Comparison of ENCODE assay signal across 1 cellular context in genomic region chr16:28829747-28830146, GRCh38.
A peak's percentile ranks its signal among the peaks of the same experiment; 100 is the strongest.
TF ChIP-seq lines count a peak whose summit lies in the region.

No MANE protein-coding gene starts in this region.

TF ChIP-seq in K562, 482 proteins besides CTCF, POLR2A, EP300 and RAD21:
- TF ChIP-seq NR2C1 (IDR thresholded peaks at IDR 0.05), result no peak
- TF ChIP-seq NR2C1 (tag; IDR thresholded peaks at IDR 0.05), result no peak
- no peak for TF ChIP-seq STAT5B (CRISPR knock-in tag; IDR thresholded peaks at IDR 0.05)
- TF ChIP-seq POLR2G (IDR thresholded peaks at IDR 0.05; ENCODE audit: low read depth, low read length), result peak; percentile 71
- no peak for TF ChIP-seq TAF9B (IDR thresholded peaks at IDR 0.05; ENCODE audit: partially characterized antibody)
- no peak for TF ChIP-seq IRF2 (CRISPR knock-in tag; IDR thresholded peaks at IDR 0.05)
- TF ChIP-seq ZZZ3 (IDR thresholded peaks at IDR 0.05), result no peak
- no peak for TF ChIP-seq ZNF668 (CRISPR knock-in tag; IDR thresholded peaks at IDR 0.05)
- no peak for TF ChIP-seq DACH1 (IDR thresholded peaks at IDR 0.05; ENCODE audit: partially characterized antibody)
- no peak for TF ChIP-seq CTBP1 (IDR thresholded peaks at IDR 0.05; ENCODE audit: borderline replicate concordance)
- no peak for TF ChIP-seq MNT (conservative IDR thresholded peaks at IDR 0.05)
- no peak for TF ChIP-seq ZFP36 (IDR thresholded peaks at IDR 0.05; ENCODE audit: low read depth, low read length, partially characterized antibody)
- TF ChIP-seq POLR2B (IDR thresholded peaks at IDR 0.05; ENCODE audit: low read depth, partially characterized antibody), result no peak
- 0 out of 2 replicates have a peak, but pooled peaks have one; percentile 14 for TF ChIP-seq ZFX (CRISPR knock-in tag; IDR thresholded peaks at IDR 0.05)
- TF ChIP-seq ZBTB33 (CRISPR knock-in tag; IDR thresholded peaks at IDR 0.05), result peak; percentile 56; the same call in 1 of the 2 replicates
- TF ChIP-seq NFIC (IDR thresholded peaks at IDR 0.05), result no peak
- no peak for TF ChIP-seq PHB2 (IDR thresholded peaks at IDR 0.05; ENCODE audit: low read depth)
- no peak for TF ChIP-seq TRIM28 (IDR thresholded peaks at IDR 0.05)
- no peak for TF ChIP-seq HDAC6 (IDR thresholded peaks at IDR 0.05; ENCODE audit: low read depth, low read length)
- no peak for TF ChIP-seq NEUROD1 (IDR thresholded peaks at IDR 0.05; ENCODE audit: borderline replicate concordance, low read depth, low read length, partially characterized antibody)
- no peak for TF ChIP-seq ETS1 (conservative IDR thresholded peaks at IDR 0.05; ENCODE audit: control insufficient read depth, low read depth, low read length)
- TF ChIP-seq NFXL1 (CRISPR knock-in tag; IDR thresholded peaks at IDR 0.05), result no peak
- TF ChIP-seq FOS (IDR thresholded peaks at IDR 0.05; ENCODE audit: extremely low read depth, insufficient read length), result no peak
- no peak for TF ChIP-seq CREB1 (IDR thresholded peaks at IDR 0.05)
- TF ChIP-seq CREB1 (CRISPR knock-in tag; IDR thresholded peaks at IDR 0.05), result no peak
- TF ChIP-seq CBX2 (IDR thresholded peaks at IDR 0.05; ENCODE audit: insufficient read depth, low read length, poor library complexity, severe bottlenecking), result no peak
- no peak for TF ChIP-seq PPARD (CRISPR knock-in tag; IDR thresholded peaks at IDR 0.05)
- TF ChIP-seq ZNF133 (CRISPR knock-in tag; IDR thresholded peaks at IDR 0.05), result no peak
- no peak for TF ChIP-seq DEAF1 (CRISPR knock-in tag; IDR thresholded peaks at IDR 0.05)
- TF ChIP-seq E2F3 (CRISPR knock-in tag; IDR thresholded peaks at IDR 0.05), result no peak
- TF ChIP-seq RBFOX2 (IDR thresholded peaks at IDR 0.05; ENCODE audit: low read depth, low read length), result peak; percentile 48; the same call in 1 of the 2 replicates
- TF ChIP-seq MCM7 (IDR thresholded peaks at IDR 0.05), result no peak
